Comparison of ENCODE assay signal across 1 cellular context in the genomic region with DNA sequence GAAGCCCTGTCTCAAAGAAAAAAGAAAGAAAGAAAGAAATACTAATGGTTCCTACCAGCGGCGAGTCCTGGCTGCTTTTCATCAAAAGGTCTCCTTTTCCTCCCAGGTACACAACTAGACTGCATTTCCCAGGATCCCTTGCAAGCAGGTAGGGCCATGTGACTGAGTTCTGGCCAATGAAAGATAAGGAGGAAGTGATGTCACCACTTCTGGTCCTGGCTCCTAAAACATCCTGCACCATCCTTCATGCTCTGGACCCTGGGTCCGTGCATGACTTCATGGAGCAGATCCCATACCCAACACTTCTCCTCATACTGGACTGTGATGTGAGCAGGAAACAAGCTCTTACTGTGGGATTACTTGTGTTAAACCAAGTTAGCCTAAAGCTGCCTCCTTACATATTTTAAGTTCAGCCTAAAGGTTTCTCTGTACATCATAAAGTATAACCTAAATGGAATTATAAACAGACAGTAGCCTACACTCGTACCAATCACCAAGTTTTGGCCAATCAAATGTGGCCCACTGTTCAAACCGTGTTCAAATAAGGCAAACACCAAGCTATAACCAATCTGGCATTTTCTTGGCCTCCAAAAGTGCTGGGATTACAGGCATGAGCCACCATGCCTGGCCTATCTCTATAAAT.
A peak's percentile ranks its signal among the peaks of the same experiment; 100 is the strongest.
TF ChIP-seq lines count a peak whose summit lies in the region.

No MANE protein-coding gene starts in this region.

TF ChIP-seq in GM12878, 131 proteins besides CTCF, POLR2A, EP300 and RAD21:
- peak; percentile 69 for TF ChIP-seq USF1 (IDR thresholded peaks at IDR 0.05; ENCODE audit: borderline replicate concordance, extremely low read length, insufficient read depth, low read depth, low read length)
- TF ChIP-seq SIX5 (IDR thresholded peaks at IDR 0.05; ENCODE audit: low read depth, low read length, severe bottlenecking): peak; percentile 49
- no peak for TF ChIP-seq MTA2 (IDR thresholded peaks at IDR 0.05; ENCODE audit: low read depth)
- no peak for TF ChIP-seq ETV6 (conservative IDR thresholded peaks at IDR 0.05 in 1 of 2, IDR thresholded peaks at IDR 0.05 in 1 of 2; ENCODE audit: borderline replicate concordance in 1 of 2, low read depth in 1 of 2)
- TF ChIP-seq, protein P1, sequence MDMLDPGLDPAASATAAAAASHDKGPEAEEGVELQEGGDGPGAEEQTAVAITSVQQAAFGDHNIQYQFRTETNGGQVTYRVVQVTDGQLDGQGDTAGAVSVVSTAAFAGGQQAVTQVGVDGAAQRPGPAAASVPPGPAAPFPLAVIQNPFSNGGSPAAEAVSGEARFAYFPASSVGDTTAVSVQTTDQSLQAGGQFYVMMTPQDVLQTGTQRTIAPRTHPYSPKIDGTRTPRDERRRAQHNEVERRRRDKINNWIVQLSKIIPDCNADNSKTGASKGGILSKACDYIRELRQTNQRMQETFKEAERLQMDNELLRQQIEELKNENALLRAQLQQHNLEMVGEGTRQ (IDR thresholded peaks at IDR 0.05; ENCODE audit: borderline replicate concordance, low read depth, low read length): peak; percentile 2; the same call in 1 of the 2 replicates
- TF ChIP-seq PAX8 (IDR thresholded peaks at IDR 0.05): no peak
- no peak for TF ChIP-seq TCF3 (IDR thresholded peaks at IDR 0.05; ENCODE audit: borderline replicate concordance, insufficient read depth, low read depth, low read length)
- TF ChIP-seq CREB1 (IDR thresholded peaks at IDR 0.05; ENCODE audit: low read depth): peak; percentile 45; the same call in 1 of the 2 replicates
- no peak for TF ChIP-seq CHD2 (IDR thresholded peaks at IDR 0.05; ENCODE audit: borderline replicate concordance, low read depth, low read length)
- no peak for TF ChIP-seq POLR2AphosphoS5 (IDR thresholded peaks at IDR 0.05; ENCODE audit: low read length)
- peak; percentile 57; the same call in 1 of the 2 replicates for TF ChIP-seq GABPA (IDR thresholded peaks at IDR 0.05; ENCODE audit: low read depth)
